ENCODE assay signal across 34 cellular contexts in genomic region chr13:32553720-32554119, GRCh38.
"Had no signal": no experiment of that assay in that cellular context is flagged by ENCODE, and none has a peak within 500 bp of the region (broad histone marks: within the 10 kb centered on the region; RNA-seq: fewer than 3 reads in every experiment).

No MANE protein-coding gene starts in this region.

- H3K4me1 Mint-ChIP-seq: activated naive CD8-positive, alpha-beta T cell treated with anti-CD3 and anti-CD28 coated beads, Interleukin-2, amount 50 U/mL, for 24 hours; brain had no signal

- H3K36me3 Mint-ChIP-seq: activated CD4-positive, alpha-beta memory T cell treated with anti-CD3 and anti-CD28 coated beads for 36 hours; activated naive CD4-positive, alpha-beta T cell treated with anti-CD3 and anti-CD28 coated beads, Interleukin-2, amount 10 ng/mL, durations not matched to agents 7 days and 5 days; brain had no signal

- H3K4me2 ChIP-seq: PC-9 had no signal

- FAIRE-seq: bronchial epithelial cell, RCC 7860 had no signal

- ATAC-seq: activated naive CD8-positive, alpha-beta T cell treated with anti-CD3 and anti-CD28 coated beads, Interleukin-2, amount 50 U/mL, for 24 hours; Right ventricle myocardium inferior had no signal

- H3K4me3 Mint-ChIP-seq: activated B cell treated with CpG ODN at 0.5 μM for 24 hours; activated CD4-positive, alpha-beta memory T cell treated with anti-CD3 and anti-CD28 coated beads for 36 hours; activated naive CD4-positive, alpha-beta T cell treated with anti-CD3 and anti-CD28 coated beads, Interleukin-2, amount 10 ng/mL, durations not matched to agents 7 days and 5 days; activated naive CD8-positive, alpha-beta T cell; activated naive CD8-positive, alpha-beta T cell treated with anti-CD3 and anti-CD28 coated beads, Interleukin-2, amount 50 U/mL, for 24 hours; brain had no signal

- H3K4me3 ChIP-seq: PC-9 had no signal

- H2AFZ ChIP-seq: PC-9 had no signal

- H3K9me3 Mint-ChIP-seq: activated B cell treated with CpG ODN at 0.5 μM for 24 hours; activated naive CD4-positive, alpha-beta T cell treated with anti-CD3 and anti-CD28 coated beads, Interleukin-2, amount 10 ng/mL, durations not matched to agents 7 days and 5 days; brain had no signal

- DNase-seq: activated B cell treated with CpG ODN at 0.5 μM for 24 hours; activated CD4-positive, alpha-beta memory T cell treated with anti-CD3 and anti-CD28 coated beads for 36 hours; activated CD4-positive, alpha-beta T cell treated with anti-CD3 and anti-CD28 coated beads for 4 hours; activated CD4-positive, alpha-beta T cell treated with anti-CD3 and anti-CD28 coated beads, Interleukin-2, amount 50 U/mL, for 1 hour; activated CD4-positive, CD25-positive, alpha-beta regulatory T cell treated with anti-CD3 and anti-CD28 coated beads, Interleukin-2, amount 50 U/mL, for 72 hours; activated CD8-positive, alpha-beta memory T cell treated with anti-CD3 and anti-CD28 coated beads, Interleukin-2, amount 50 U/mL, for 4 hours; activated effector memory CD4-positive, alpha-beta T cell treated with Interleukin-2 at 50 U/mL for 16 hours; activated naive CD4-positive, alpha-beta T cell treated with anti-CD3 and anti-CD28 coated beads, Interleukin-2, amount 10 ng/mL, durations not matched to agents 7 days and 5 days; activated naive CD8-positive, alpha-beta T cell treated with anti-CD3 and anti-CD28 coated beads, Interleukin-2, amount 50 U/mL, for 24 hours; activated T-cell treated with anti-CD3 and anti-CD28 coated beads, Interleukin-2, amount 50 U/mL, for 48 hours; anterior cingulate cortex; caudate nucleus; cerebellar nuclear complex; NCI-H1105; NCI-H1417 treated with DMSO at 0.1 percent for 48 hours; NCI-H187 treated with DMSO at 0.1 percent for 48 hours; NCI-H2081; NCI-H226; NCI-H446 treated with DMSO at 0.1 percent for 48 hours; NCI-H524; NK-92 treated with Interleukin-12 subunit alpha and Interleukin-12 subunit beta, amount 100 ng/mL, for 24 hours; PC-9; SIG-M5; SW 1271; T-helper 1 cell; T-helper 2 cell; T-helper 9 cell had no signal

- H3K27ac ChIP-seq: PC-9, RWPE1, VCaP had no signal

- H3K27ac Mint-ChIP-seq: activated B cell treated with CpG ODN at 0.5 μM for 24 hours; activated CD4-positive, alpha-beta memory T cell treated with anti-CD3 and anti-CD28 coated beads for 36 hours; activated naive CD4-positive, alpha-beta T cell treated with anti-CD3 and anti-CD28 coated beads, Interleukin-2, amount 10 ng/mL, durations not matched to agents 7 days and 5 days; activated naive CD8-positive, alpha-beta T cell; activated naive CD8-positive, alpha-beta T cell treated with anti-CD3 and anti-CD28 coated beads, Interleukin-2, amount 50 U/mL, for 24 hours; brain had no signal

- H3K27me3 Mint-ChIP-seq: brain had no signal
